ENCODE assay signal across 5 cellular contexts in genomic region chr4:81997313-81997712, GRCh38.
"Had no signal": no experiment of that assay in that cellular context is flagged by ENCODE, and none has a peak within 500 bp of the region (broad histone marks: within the 10 kb centered on the region; RNA-seq: fewer than 3 reads in every experiment).

No MANE protein-coding gene starts in this region.

- H3K4me3 ChIP-seq: GM23338, K562 had no signal

- H2AFZ ChIP-seq: GM23338 had no signal

- DNase-seq: H9, HCEC 1CT, IMR-90 had no signal

- H3K4me2 ChIP-seq: GM23338 had no signal
